8 cellular contexts compared by ENCODE assay signal in genomic region chr1:224513787-224514209, GRCh38.
DNase-seq lines count a peak whose midpoint lies in the region; ATAC-seq and TF ChIP-seq lines count a peak whose summit lies in the region.

No MANE protein-coding gene starts in this region.

- H3K9me3 Mint-ChIP-seq in activated B cell treated with CpG ODN at 0.5 μM for 24 hours = no peaks in the 10 kb centered on the region

- ATAC-seq in GM18873 (IDR thresholded peaks at IDR 0.05; ENCODE audit: low FRiP score, unreplicated experiment) (peak; percentile 84), HG03097 (IDR thresholded peaks at IDR 0.05; ENCODE audit: low FRiP score, unreplicated experiment) (peak; percentile 88), activated B cell treated with CpG ODN at 0.5 μM for 24 hours (ENCODE audit: low read depth) (peak; percentile 88)

- CTCF ChIA-PET in activated B cell treated with CpG ODN at 0.5 μM for 24 hours (lab: Charles Lee) (interaction anchor here (1.1 to 2.4 kb wide), 5 partner anchors 11 to 409 kb away, joined by 4 to 14 read pairs (median 6); no protein-coding TSS in a partner anchor), mammary epithelial cell (lab: Charles Lee; ENCODE audit: low non-redundant PET) (interaction anchor here (1.2 kb wide), 1 partner anchor 338 kb away, joined by 5 read pairs; no protein-coding TSS in a partner anchor)

- peak; percentile 95 for TF ChIP-seq CTCF in AG10803 (conservative IDR thresholded peaks at IDR 0.05; ENCODE audit: low read length)
- TF ChIP-seq CTCF in activated B cell treated with CpG ODN at 0.5 μM for 24 hours (IDR thresholded peaks at IDR 0.05) = peak; percentile 98
- TF ChIP-seq CTCF in mammary epithelial cell (conservative IDR thresholded peaks at IDR 0.05 in 1 of 2, IDR thresholded peaks at IDR 0.05 in 1 of 2; ENCODE audit: extremely low read depth in 1 of 2, insufficient read depth in 1 of 2, low read depth in 1 of 2, low read length in 2 of 2) = peak; percentile 69 to 89

- H3K9me3 ChIP-seq in mammary epithelial cell (replicated peaks; ENCODE audit: insufficient read depth, low read length) = no peaks in the 10 kb centered on the region

- dilution Hi-C loops in mammary epithelial cell (cut with HindIII; ENCODE audit: low sequenced_read_pairs) = no loop called here

- DNase-seq in AG10803 (ENCODE audit: low read depth) (peak; percentile 69), NCI-H2196 treated with DMSO at 0.1 percent for 48 hours (lab: John Stamatoyannopoulos, UW; ENCODE audit: unreplicated experiment) (peak; percentile 63), activated B cell treated with CpG ODN at 0.5 μM for 24 hours (peak; percentile 65), mammary epithelial cell (peak; percentile 71), kidney tubule cell (ENCODE audit: low spot score) (peak; percentile 79)
- peak; percentile 70 to 85 for DNase-seq in stimulated activated CD4-positive, alpha-beta T cell treated with anti-CD3 and anti-CD28 coated beads, Interleukin-4, amount 100 ng/mL, for 4 hours

- no peak overlapping the region for H3K4me3 Mint-ChIP-seq in activated B cell treated with CpG ODN at 0.5 μM for 24 hours

- no peaks in the 10 kb centered on the region for H3K36me3 ChIP-seq in mammary epithelial cell (ENCODE audit: insufficient read depth, low read length)

- no peak overlapping the region for H3K4me2 ChIP-seq in mammary epithelial cell (ENCODE audit: insufficient read depth, low read depth, low read length)

- in situ Hi-C loops in mammary epithelial cell (cut with MboI; ENCODE audit: low sequenced_read_pairs in 2 of 2) = loop anchor here (5.0 to 10.0 kb wide), 2 partner anchors 339 to 411 kb away; partner anchors contain the start of gene DNAH14 (in 2 of the 2)

- no peaks in the 10 kb centered on the region for H3K36me3 Mint-ChIP-seq in activated B cell treated with CpG ODN at 0.5 μM for 24 hours (ENCODE audit: low read depth)

- H3K9ac ChIP-seq in mammary epithelial cell (ENCODE audit: insufficient read depth, low read length) = no peak overlapping the region

- H3K4me1 ChIP-seq in mammary epithelial cell (ENCODE audit: insufficient read depth, low read length) = peaks cover 10% of the 10 kb centered on the region

- no peaks in the 10 kb centered on the region for H3K27me3 Mint-ChIP-seq in activated B cell treated with CpG ODN at 0.5 μM for 24 hours

- no peak overlapping the region for H3K4me3 ChIP-seq in AG10803 (ENCODE audit: low read length)
- H3K4me3 ChIP-seq in mammary epithelial cell (replicated peaks in 1 of 3; ENCODE audit: insufficient read depth in 1 of 3, low read depth in 2 of 3, low read length in 3 of 3) = no peak overlapping the region

- no peaks in the 10 kb centered on the region for H3K79me2 ChIP-seq in mammary epithelial cell (ENCODE audit: insufficient read depth, low read length)

- 3% methylated on average over 11 of the region's 11 CpGs for WGBS in mammary epithelial cell (ENCODE audit: low coverage, missing lambda C conversion rate)

- H3K27ac ChIP-seq in mammary epithelial cell (ENCODE audit: insufficient read depth, low read depth, low read length) = no peak overlapping the region

- intact Hi-C loops in activated B cell treated with CpG ODN at 0.5 μM for 24 hours (cut with micrococcal nuclease) (loop anchor here (1.0 to 2.0 kb wide), 4 partner anchors 339 to 1463 kb away; no protein-coding TSS in a partner anchor), mammary epithelial cell (cut with micrococcal nuclease) (loop anchor here (1.0 to 5.0 kb wide), 7 partner anchors 79 to 409 kb away; no protein-coding TSS in a partner anchor)

- H2AFZ ChIP-seq in mammary epithelial cell (ENCODE audit: low read depth, low read length) = peak overlapping the region; percentile 73

- no peak overlapping the region for H3K27ac Mint-ChIP-seq in activated B cell treated with CpG ODN at 0.5 μM for 24 hours

- POLR2A ChIA-PET in activated B cell treated with CpG ODN at 0.5 μM for 24 hours (lab: Charles Lee) = no interaction called here

- peaks cover 5% of the 10 kb centered on the region for H3K4me1 Mint-ChIP-seq in activated B cell treated with CpG ODN at 0.5 μM for 24 hours

- BruUV-seq in mammary epithelial cell (replicated peaks; lab: Mats Ljungman, UMichigan) = no TSS peak

- H4K20me1 ChIP-seq in mammary epithelial cell (ENCODE audit: insufficient read depth, low read length) = no peaks in the 10 kb centered on the region

- no peaks in the 10 kb centered on the region for H3K27me3 ChIP-seq in mammary epithelial cell (ENCODE audit: insufficient read depth, low read length)
